In genomic region chr14:30382221-30382620, GRCh38 we compare ENCODE assay signal across 9 cellular contexts.
"Had no signal": no experiment of that assay in that cellular context is flagged by ENCODE, and none has a peak within 500 bp of the region (broad histone marks: within the 10 kb centered on the region; RNA-seq: fewer than 3 reads in every experiment).

No MANE protein-coding gene starts in this region.

- H3K4me1 ChIP-seq: HAP-1 had no signal

- H3K9me3 ChIP-seq: HAP-1 had no signal

- DNase-seq: GM23248, GOT3, H7, HFFc6, IMR-90 had no signal

- H3K4me3 Mint-ChIP-seq: HFFc6 had no signal

- ATAC-seq: HCT116, HepG2, K562 had no signal

- H3K9ac ChIP-seq: GM23248 had no signal

- H3K27ac Mint-ChIP-seq: HFFc6 had no signal

- H3K9me3 Mint-ChIP-seq: HFFc6 had no signal

- H3K4me3 ChIP-seq: GM23248, HAP-1, K562 had no signal

- H3K36me3 ChIP-seq: HAP-1 had no signal
